In genomic region chr1:11286735-11287410, GRCh38 we compare ENCODE assay signal across 14 cellular contexts.
DNase-seq lines count a peak whose midpoint lies in the region; ATAC-seq and TF ChIP-seq lines count a peak whose summit lies in the region.
"Had no signal": no experiment of that assay in that cellular context is flagged by ENCODE, and none has a peak within 500 bp of the region (broad histone marks: within the 10 kb centered on the region; RNA-seq: fewer than 3 reads in every experiment).

No MANE protein-coding gene starts in this region.

- ATAC-seq in GM18870 (IDR thresholded peaks at IDR 0.05; ENCODE audit: unreplicated experiment): no peak
- no peak for ATAC-seq in HG03378 (IDR thresholded peaks at IDR 0.05; ENCODE audit: unreplicated experiment)
- no peak for ATAC-seq in HG03469 (IDR thresholded peaks at IDR 0.05; ENCODE audit: unreplicated experiment)
- ATAC-seq: natural killer cell; stimulated activated naive CD8-positive, alpha-beta T cell treated with anti-CD3 and anti-CD28 coated beads, Interleukin-15, Interleukin-2, amounts not matched to agents 100 U/mL and 50 U/mL, for 24 hours had no signal

- DNase-seq in Ammon's horn (ENCODE audit: low spot score): peak; percentile 37
- peak; percentile 31 for DNase-seq in HCEC 1CT
- DNase-seq in cardiac fibroblast (ENCODE audit: low read depth in 2 of 2): peak; percentile 33 to 61
- DNase-seq in kidney tubule cell (ENCODE audit: low spot score): peak; percentile 33
- DNase-seq in NCI-H345 (lab: John Stamatoyannopoulos, UW): no peak
- DNase-seq: natural killer cell; NCI-H1436; PC-9; stimulated activated naive CD8-positive, alpha-beta T cell treated with anti-CD3 and anti-CD28 coated beads, Interleukin-15, Interleukin-2, amounts not matched to agents 100 U/mL and 50 U/mL, for 24 hours had no signal

- TF ChIP-seq CTCF in cardiac fibroblast (IDR thresholded peaks at IDR 0.05; ENCODE audit: low read depth, low read length): no peak

- no peak overlapping the region for H3K4me3 ChIP-seq in cardiac fibroblast (replicated peaks in 1 of 2; ENCODE audit: low read depth in 2 of 2, low read length in 2 of 2)
- H3K4me3 ChIP-seq: coronary artery, hepatocyte, PC-9 had no signal
